8 cellular contexts compared by ENCODE assay signal in genomic region chr7:79453558-79454324, GRCh38. TPM values are rescaled to one million over a fixed set of nuclear protein-coding genes. Genes with fewer than 3 reads are reported as not detected.
DNase-seq lines count a peak whose midpoint lies in the region; ATAC-seq and TF ChIP-seq lines count a peak whose summit lies in the region.

Gene MAGI2, minus strand, starts transcription at chr7:79453667. Its CDS starts 347 bp downstream, at chr7:79453320.

- DNase-seq in AG09319 (ENCODE audit: extremely low read depth, low read depth) = peak; percentile 82
- peak; percentile 91 for DNase-seq in amniotic epithelial cell (ENCODE audit: low read depth)
- peak; percentile 90 for DNase-seq in left cardiac atrium
- DNase-seq in omental fat pad (ENCODE audit: low spot score) = peak; percentile 57
- no peak for DNase-seq in NCI-H1436 (lab: John Stamatoyannopoulos, UW)

- H3K36me3 ChIP-seq in HUES6 (ENCODE audit: control insufficient read depth, insufficient read depth, low read length) = no peaks in the 10 kb centered on the region

- TF ChIP-seq CTCF in AG09319 (IDR thresholded peaks at IDR 0.05; ENCODE audit: low read depth, low read length) (no peak), omental fat pad (IDR thresholded peaks at IDR 0.05) (no peak)

- ATAC-seq in left cardiac atrium (peak; percentile 85 to 93), omental fat pad (ENCODE audit: low FRiP score) (peak; percentile 56), GM21619 (IDR thresholded peaks at IDR 0.05; ENCODE audit: unreplicated experiment) (no peak), GM19351 (IDR thresholded peaks at IDR 0.05; ENCODE audit: unreplicated experiment) (no peak)

- intact Hi-C loops in left cardiac atrium (cut with DNase I) = loop anchor here in 1 of 2 donors (10.0 kb wide), 1 partner anchor 149 kb away; no protein-coding TSS in a partner anchor

- 0 out of 2 replicates have a peak, but pooled peaks cover 6% of the 10 kb centered on the region for H3K4me1 ChIP-seq in HUES6 (ENCODE audit: control insufficient read depth, insufficient read depth, low read length)

- peak within 1 kb of the TSS; percentile 83 for H3K9ac ChIP-seq in HUES6 (ENCODE audit: low read length)

- H3K9me3 ChIP-seq in HUES6 (ENCODE audit: control insufficient read depth, insufficient read depth, low read depth, low read length) = no peaks in the 10 kb centered on the region

- H3K4me3 ChIP-seq in HUES6 (ENCODE audit: low read depth, low read length) = peak within 1 kb of the TSS; percentile 79

- H3K27ac ChIP-seq in HUES6 (ENCODE audit: low read depth, low read length) = no peak within 1 kb of the TSS

- peaks cover 83% of the 10 kb centered on the region for H3K27me3 ChIP-seq in HUES6 (ENCODE audit: control insufficient read depth, insufficient read depth, low read length)

RNA-seq across cellular contexts. Expression of gene MAGI2, which starts in this region (rescaled TPM):
- total RNA-seq in left cardiac atrium (1 to 10 TPM; 7.2 to 8.7 TPM), omental fat pad (10 to 100 TPM in 3 of 4 donors, 1 to 10 TPM in 1; 9.3 to 20.6 (median 13.2) TPM)

Comparison
In these comparisons a context has a peak if more than half of its experiments do, and no peak if none do; other contexts are left out.
1. ATAC-seq: peak in left cardiac atrium (2 of 2) and omental fat pad (single experiment); none in GM21619 (single experiment) and GM19351 (single experiment).